In genomic region chr22:26563022-26563421, GRCh38 we compare ENCODE assay signal across 16 cellular contexts. TPM values are rescaled to one million over a fixed set of nuclear protein-coding genes. Genes with fewer than 3 reads are reported as not detected.
DNase-seq lines count a peak whose midpoint lies in the region; ATAC-seq, FAIRE-seq and TF ChIP-seq lines count a peak whose summit lies in the region.
"Had no signal": no experiment of that assay in that cellular context is flagged by ENCODE, and none has a peak within 500 bp of the region (broad histone marks: within the 10 kb centered on the region; RNA-seq: fewer than 3 reads in every experiment).

No MANE protein-coding gene starts in this region.

- no peak for FAIRE-seq in D721Med (lab: Jason Lieb, UNC)
- no peak for FAIRE-seq in HepG2 (lab: Jason Lieb, UNC)

- H3K4me3 Mint-ChIP-seq in GM23338: no peak overlapping the region
- no peak overlapping the region for H3K4me3 Mint-ChIP-seq in activated CD4-positive, alpha-beta memory T cell treated with anti-CD3 and anti-CD28 coated beads for 36 hours
- H3K4me3 Mint-ChIP-seq: nephron progenitor cell had no signal

- TF ChIP-seq EP300 in HepG2 (IDR thresholded peaks at IDR 0.05; ENCODE audit: low read depth in 2 of 2, low read length in 2 of 2): no peak
- no peak for TF ChIP-seq EP300 in HepG2 (CRISPR knock-in tag; IDR thresholded peaks at IDR 0.05; ENCODE audit: borderline replicate concordance)

- TF ChIP-seq CTCF in D721Med (IDR thresholded peaks at IDR 0.05; ENCODE audit: insufficient read depth, missing control alignments) (peak; percentile 21), GM23338 (conservative IDR thresholded peaks at IDR 0.05; ENCODE audit: low read depth in 2 of 2) (peak; percentile 28 to 62; a peak in 3 of 4 replicates), HepG2 (CRISPR knock-in tag; IDR thresholded peaks at IDR 0.05) (no peak)

- peaks cover 98% of the 10 kb centered on the region for H3K79me2 ChIP-seq in GM23338 (replicated peaks; ENCODE audit: insufficient read depth)
- no peaks in the 10 kb centered on the region for H3K79me2 ChIP-seq in HepG2 (ENCODE audit: insufficient read depth, low read length)

- intact Hi-C loops in activated CD4-positive, alpha-beta memory T cell treated with anti-CD3 and anti-CD28 coated beads for 36 hours (cut with micrococcal nuclease): no loop called here
- intact Hi-C loops in HepG2 (cut with micrococcal nuclease; ENCODE audit: unreplicated experiment): no loop called here

- H3K9ac ChIP-seq in HepG2 (ENCODE audit: insufficient read depth, low read depth, low read length): no peak overlapping the region

- peaks cover 10% of the 10 kb centered on the region for H3K36me3 Mint-ChIP-seq in GM23338 (ENCODE audit: low read depth)
- H3K36me3 Mint-ChIP-seq in activated CD4-positive, alpha-beta memory T cell treated with anti-CD3 and anti-CD28 coated beads for 36 hours: no peaks in the 10 kb centered on the region

- H3K36me3 ChIP-seq in GM23338 (ENCODE audit: insufficient read depth): no peaks in the 10 kb centered on the region
- H3K36me3 ChIP-seq in HepG2 (replicated peaks in 1 of 2; ENCODE audit: control insufficient read depth in 1 of 2, insufficient read depth in 2 of 2, low read length in 2 of 2): peaks cover 0 to 3% of the 10 kb centered on the region in 2 experiments; a peak in 1 of 5 replicates

- H3K4me1 ChIP-seq in GM23338 (ENCODE audit: insufficient read depth): peaks cover 76% of the 10 kb centered on the region
- no peaks in the 10 kb centered on the region for H3K4me1 ChIP-seq in HepG2 (ENCODE audit: insufficient read depth, low read length)

- in situ Hi-C loops in HepG2 (cut with HindIII; ENCODE audit: extremely low pct_ligation_motif_present, low pct_unique_long_range_greater_than_20kb): no loop called here

- H3K4me1 Mint-ChIP-seq in GM23338: peaks cover 78% of the 10 kb centered on the region
- peaks cover 5% of the 10 kb centered on the region for H3K4me1 Mint-ChIP-seq in activated CD4-positive, alpha-beta memory T cell treated with anti-CD3 and anti-CD28 coated beads for 36 hours (ENCODE audit: low read depth)

- H3K4me2 ChIP-seq in GM23338 (no peak overlapping the region), HepG2 (ENCODE audit: low read depth, low read length) (no peak overlapping the region)

- DNase-seq in D721Med (ENCODE audit: insufficient read length, low spot score) (no peak), GM23338 (ENCODE audit: low spot score) (peak; percentile 49), HepG2 (ENCODE audit: low spot score) (no peak), islet precursor cell (no peak)
- peak; percentile 29 for DNase-seq in activated CD4-positive, alpha-beta memory T cell treated with anti-CD3 and anti-CD28 coated beads for 36 hours
- DNase-seq: NCI-H1105, NCI-H2171 treated with DMSO at 0.1 percent for 48 hours, nephron progenitor cell, upper lobe of left lung had no signal

- WGBS in HepG2 (ENCODE audit: low lambda C conversion rate): 71% methylated on average over 4 of the region's 5 CpGs

- H3K27ac ChIP-seq in GM23338 (ENCODE audit: low read depth) (0 out of 2 replicates have a peak overlapping the region, but pooled peaks have one; percentile 75), HepG2 (ENCODE audit: extremely low read length, insufficient read depth, low read length) (no peak overlapping the region)
- H3K27ac ChIP-seq: coronary artery, SK-N-MC had no signal

- CTCF ChIA-PET in activated CD4-positive, alpha-beta memory T cell treated with anti-CD3 and anti-CD28 coated beads for 36 hours (lab: Charles Lee): no interaction called here
- CTCF ChIA-PET in HepG2 (lab: Yijun Ruan, JAX; ENCODE audit: low intra/inter-chr PET ratio, low total read pairs): no interaction called here

- no peaks in the 10 kb centered on the region for H3K9me3 ChIP-seq in HepG2 (ENCODE audit: low read length)
- H3K9me3 ChIP-seq: upper lobe of left lung had no signal

- H3K9me3 Mint-ChIP-seq in GM23338: no peaks in the 10 kb centered on the region
- H3K9me3 Mint-ChIP-seq in activated CD4-positive, alpha-beta memory T cell treated with anti-CD3 and anti-CD28 coated beads for 36 hours: no peaks in the 10 kb centered on the region
- H3K9me3 Mint-ChIP-seq: nephron progenitor cell had no signal

- TF ChIP-seq POLR2A in HepG2 (IDR thresholded peaks at IDR 0.05; ENCODE audit: insufficient read depth in 1 of 2, low read depth in 2 of 2, low read length in 2 of 2): no peak

- H3K27me3 ChIP-seq in GM23338 (ENCODE audit: insufficient read depth): no peaks in the 10 kb centered on the region
- H3K27me3 ChIP-seq in HepG2 (ENCODE audit: control insufficient read depth in 1 of 2, insufficient read depth in 2 of 2, low read length in 2 of 2): no peaks in the 10 kb centered on the region
- H3K27me3 ChIP-seq: upper lobe of left lung had no signal

- no TSS peak for BruUV-seq in HepG2 (replicated peaks; lab: Mats Ljungman, UMichigan)

- no peak for TF ChIP-seq RAD21 in HepG2 (CRISPR knock-in tag; IDR thresholded peaks at IDR 0.05)

- ATAC-seq in GM23338 (peak; percentile 7; the same call in 2 of the 3 replicates), HepG2 (no peak), HG03378 (IDR thresholded peaks at IDR 0.05; ENCODE audit: unreplicated experiment) (no peak), HG02981 (IDR thresholded peaks at IDR 0.05; ENCODE audit: unreplicated experiment) (no peak)

- peaks cover 19% of the 10 kb centered on the region; the same call in 1 of the 2 replicates for H3F3A ChIP-seq in GM23338 (replicated peaks; ENCODE audit: low read depth)

- H3K4me3 ChIP-seq in GM23338: no peak overlapping the region
- no peak overlapping the region for H3K4me3 ChIP-seq in HepG2 (replicated peaks in 1 of 3; ENCODE audit: insufficient read depth in 1 of 3, low read depth in 2 of 3, low read length in 3 of 3)
- H3K4me3 ChIP-seq: coronary artery, lung, SK-N-MC, upper lobe of left lung had no signal

- POLR2A ChIA-PET in activated CD4-positive, alpha-beta memory T cell treated with anti-CD3 and anti-CD28 coated beads for 36 hours (lab: Charles Lee): no interaction called here
- POLR2A ChIA-PET in HepG2 (lab: Yijun Ruan, JAX): no interaction called here

- peak overlapping the region; percentile 28; the same call in 1 of the 2 replicates for H3K27ac Mint-ChIP-seq in GM23338
- no peak overlapping the region for H3K27ac Mint-ChIP-seq in activated CD4-positive, alpha-beta memory T cell treated with anti-CD3 and anti-CD28 coated beads for 36 hours
- H3K27ac Mint-ChIP-seq: nephron progenitor cell had no signal

- H3K27me3 Mint-ChIP-seq in GM23338 (ENCODE audit: insufficient read depth, low read depth, poor library complexity): peaks cover 14% of the 10 kb centered on the region
- no peaks in the 10 kb centered on the region for H3K27me3 Mint-ChIP-seq in activated CD4-positive, alpha-beta memory T cell treated with anti-CD3 and anti-CD28 coated beads for 36 hours

- H2AFZ ChIP-seq in GM23338: no peak overlapping the region
- H2AFZ ChIP-seq in HepG2 (ENCODE audit: low read length): no peak overlapping the region

- peaks cover 6% of the 10 kb centered on the region for H4K20me1 ChIP-seq in GM23338 (replicated peaks; ENCODE audit: insufficient read depth)
- no peaks in the 10 kb centered on the region for H4K20me1 ChIP-seq in HepG2 (ENCODE audit: insufficient read depth, low read length)

- no peaks in the 10 kb centered on the region for H3K9me2 ChIP-seq in GM23338 (ENCODE audit: insufficient read depth)

RNA-seq across cellular contexts. Expression of gene TPST2, which starts 26.9 kb away (rescaled TPM):
- total RNA-seq in GM23338 (2014; rRNA removed; shearing (Covaris generic)): 106 and 127 TPM in 2 replicates
- polyA plus RNA-seq in GM23338 (2016; fragmentation: Nextera tagmentation; extraction: Ambion mirVana) (37.9 and 43.1 TPM in 2 replicates), HepG2 (2011; rRNA removed) (23.8 and 29.5 TPM in 2 replicates)
- 10 to 100 TPM; 27.9 to 31.2 TPM for total RNA-seq in activated CD4-positive, alpha-beta memory T cell treated with anti-CD3 and anti-CD28 coated beads for 36 hours
- total RNA-seq in HepG2 (2016; rRNA removed; fragmentation: Illumina TruSeq; extraction: Trizol): 9.2 and 15.2 TPM in 2 replicates
- 10.0 and 10.4 TPM in 2 replicates for total RNA-seq in HepG2 (2016; cell fraction: cytosol; rRNA removed; fragmentation: Illumina TruSeq; extraction: Trizol; ENCODE audit: low read depth)
- total RNA-seq in HepG2 (2016; cell fraction: insoluble cytoplasmic fraction; rRNA removed; fragmentation: Illumina TruSeq; extraction: Trizol): 7.8 and 13.5 TPM in 2 replicates
- 17.6 and 23.3 TPM in 2 replicates for total RNA-seq in HepG2 (2016; cell fraction: membrane; rRNA removed; fragmentation: Illumina TruSeq; extraction: Trizol)
- 10.0 and 10.8 TPM in 2 replicates for total RNA-seq in HepG2 (2016; cell fraction: nucleus; rRNA removed; fragmentation: Illumina TruSeq; extraction: Trizol)
- 27.5 and 32.7 TPM in 2 replicates for polyA plus RNA-seq in HepG2 (2011; cell fraction: cytosol; rRNA removed)
- 21.6 and 24.3 TPM in 2 replicates for polyA plus RNA-seq in HepG2 (2011; cell fraction: nucleus; rRNA removed)
- polyA plus RNA-seq in HepG2 (2012): 9.2 and 17.3 TPM in 2 replicates
- 13.1 and 15.0 TPM in 2 replicates for polyA plus RNA-seq in HepG2 (2016; cell fraction: cytosol; fragmentation: Illumina TruSeq; extraction: Trizol; ENCODE audit: low read depth)
- polyA plus RNA-seq in HepG2 (2016; cell fraction: insoluble cytoplasmic fraction; fragmentation: Illumina TruSeq; extraction: Trizol; ENCODE audit: low read depth): 10.0 and 11.2 TPM in 2 replicates
- 19.3 and 21.6 TPM in 2 replicates for polyA plus RNA-seq in HepG2 (2016; cell fraction: membrane; fragmentation: Illumina TruSeq; extraction: Trizol; ENCODE audit: low read depth)
- polyA plus RNA-seq in HepG2 (2016; cell fraction: nucleus; fragmentation: Illumina TruSeq; extraction: Trizol; ENCODE audit: insufficient read depth, low read depth): 16.7 and 18.4 TPM in 2 replicates
- polyA minus RNA-seq in HepG2 (2011; rRNA and poly(A)+ RNA removed; ENCODE audit: low replicate concordance): 13.6 and 45.9 TPM in 2 replicates
- 10.1 and 10.6 TPM in 2 replicates for polyA minus RNA-seq in HepG2 (2011; cell fraction: cytosol; rRNA and poly(A)+ RNA removed)
- 11.7 and 12.1 TPM in 2 replicates for polyA minus RNA-seq in HepG2 (2011; cell fraction: nucleus; rRNA and poly(A)+ RNA removed)

RNA-seq across cellular contexts. Expression of gene TFIP11, which starts 50.7 kb away (rescaled TPM):
- 25.6 and 26.2 TPM in 2 replicates for total RNA-seq in GM23338 (2014; rRNA removed; shearing (Covaris generic))
- 17.1 and 20.4 TPM in 2 replicates for polyA plus RNA-seq in GM23338 (2016; fragmentation: Nextera tagmentation; extraction: Ambion mirVana)
- total RNA-seq in activated CD4-positive, alpha-beta memory T cell treated with anti-CD3 and anti-CD28 coated beads for 36 hours: 10 to 100 TPM; 41.1 to 43.0 TPM
- 20.8 and 22.8 TPM in 2 replicates for total RNA-seq in HepG2 (2016; rRNA removed; fragmentation: Illumina TruSeq; extraction: Trizol)
- 2.5 and 2.8 TPM in 2 replicates for total RNA-seq in HepG2 (2016; cell fraction: cytosol; rRNA removed; fragmentation: Illumina TruSeq; extraction: Trizol; ENCODE audit: low read depth)
- 20.2 and 22.6 TPM in 2 replicates for total RNA-seq in HepG2 (2016; cell fraction: insoluble cytoplasmic fraction; rRNA removed; fragmentation: Illumina TruSeq; extraction: Trizol)
- 4.9 and 5.7 TPM in 2 replicates for total RNA-seq in HepG2 (2016; cell fraction: membrane; rRNA removed; fragmentation: Illumina TruSeq; extraction: Trizol)
- 17.0 and 24.6 TPM in 2 replicates for total RNA-seq in HepG2 (2016; cell fraction: nucleus; rRNA removed; fragmentation: Illumina TruSeq; extraction: Trizol)
- polyA plus RNA-seq in HepG2 (2011; rRNA removed): 15.4 and 18.4 TPM in 2 replicates
- polyA plus RNA-seq in HepG2 (2011; cell fraction: cytosol; rRNA removed): 11.9 and 14.9 TPM in 2 replicates
- 19.7 and 24.6 TPM in 2 replicates for polyA plus RNA-seq in HepG2 (2011; cell fraction: nucleus; rRNA removed)
- polyA plus RNA-seq in HepG2 (2012): 11.8 and 16.2 TPM in 2 replicates
- 0.94 and 1.1 TPM in 2 replicates for polyA plus RNA-seq in HepG2 (2016; cell fraction: cytosol; fragmentation: Illumina TruSeq; extraction: Trizol; ENCODE audit: low read depth)
- polyA plus RNA-seq in HepG2 (2016; cell fraction: insoluble cytoplasmic fraction; fragmentation: Illumina TruSeq; extraction: Trizol; ENCODE audit: low read depth): 16.1 and 16.3 TPM in 2 replicates
- polyA plus RNA-seq in HepG2 (2016; cell fraction: membrane; fragmentation: Illumina TruSeq; extraction: Trizol; ENCODE audit: low read depth): 1.7 and 2.2 TPM in 2 replicates
- 22.2 and 27.8 TPM in 2 replicates for polyA plus RNA-seq in HepG2 (2016; cell fraction: nucleus; fragmentation: Illumina TruSeq; extraction: Trizol; ENCODE audit: insufficient read depth, low read depth)
- 32.9 and 35.2 TPM in 2 replicates for polyA minus RNA-seq in HepG2 (2011; rRNA and poly(A)+ RNA removed; ENCODE audit: low replicate concordance)
- 11.9 and 15.1 TPM in 2 replicates for polyA minus RNA-seq in HepG2 (2011; cell fraction: cytosol; rRNA and poly(A)+ RNA removed)
- polyA minus RNA-seq in HepG2 (2011; cell fraction: nucleus; rRNA and poly(A)+ RNA removed): 30.3 and 31.2 TPM in 2 replicates

RNA-seq across cellular contexts. Expression of gene CRYBB1, which starts 54.8 kb away (rescaled TPM):
- total RNA-seq in GM23338 (2014; rRNA removed; shearing (Covaris generic)): 1.6 and 2.4 TPM in 2 replicates
- polyA plus RNA-seq in GM23338 (2016; fragmentation: Nextera tagmentation; extraction: Ambion mirVana): 3.0 and 3.7 TPM in 2 replicates
- total RNA-seq in activated CD4-positive, alpha-beta memory T cell treated with anti-CD3 and anti-CD28 coated beads for 36 hours: under 1 TPM in 1 of 2 experiments, not detected in 1; 0.48 TPM
- total RNA-seq in HepG2 (2016; rRNA removed; fragmentation: Illumina TruSeq; extraction: Trizol): not detected in 2 replicates
- total RNA-seq in HepG2 (2016; cell fraction: cytosol; rRNA removed; fragmentation: Illumina TruSeq; extraction: Trizol; ENCODE audit: low read depth): not detected in 2 replicates
- total RNA-seq in HepG2 (2016; cell fraction: insoluble cytoplasmic fraction; rRNA removed; fragmentation: Illumina TruSeq; extraction: Trizol): not detected in 2 replicates
- not detected in 2 replicates for total RNA-seq in HepG2 (2016; cell fraction: membrane; rRNA removed; fragmentation: Illumina TruSeq; extraction: Trizol)
- not detected in 2 replicates for total RNA-seq in HepG2 (2016; cell fraction: nucleus; rRNA removed; fragmentation: Illumina TruSeq; extraction: Trizol)
- polyA plus RNA-seq in HepG2 (2011; rRNA removed): not detected in 2 replicates
- polyA plus RNA-seq in HepG2 (2011; cell fraction: cytosol; rRNA removed): not detected in 2 replicates
- not detected in 2 replicates for polyA plus RNA-seq in HepG2 (2011; cell fraction: nucleus; rRNA removed)
- not detected in 2 replicates for polyA plus RNA-seq in HepG2 (2012)
- polyA plus RNA-seq in HepG2 (2016; cell fraction: cytosol; fragmentation: Illumina TruSeq; extraction: Trizol; ENCODE audit: low read depth): not detected in 2 replicates
- polyA plus RNA-seq in HepG2 (2016; cell fraction: insoluble cytoplasmic fraction; fragmentation: Illumina TruSeq; extraction: Trizol; ENCODE audit: low read depth): not detected in 2 replicates
- not detected in 2 replicates for polyA plus RNA-seq in HepG2 (2016; cell fraction: membrane; fragmentation: Illumina TruSeq; extraction: Trizol; ENCODE audit: low read depth)
- not detected in 2 replicates for polyA plus RNA-seq in HepG2 (2016; cell fraction: nucleus; fragmentation: Illumina TruSeq; extraction: Trizol; ENCODE audit: insufficient read depth, low read depth)
- not detected in 2 replicates for polyA minus RNA-seq in HepG2 (2011; rRNA and poly(A)+ RNA removed; ENCODE audit: low replicate concordance)
- polyA minus RNA-seq in HepG2 (2011; cell fraction: cytosol; rRNA and poly(A)+ RNA removed): not detected in 2 replicates
- not detected in 2 replicates for polyA minus RNA-seq in HepG2 (2011; cell fraction: nucleus; rRNA and poly(A)+ RNA removed)
- total RNA-seq: G401, renal cortical epithelial cell had no signal

RNA-seq across cellular contexts. Expression of gene CRYBA4, which starts 58.7 kb away (rescaled TPM):
- total RNA-seq in GM23338 (2014; rRNA removed; shearing (Covaris generic)): 1.7 TPM in 1 of 2 replicates, not detected in the other
- 1.2 and 1.5 TPM in 2 replicates for polyA plus RNA-seq in GM23338 (2016; fragmentation: Nextera tagmentation; extraction: Ambion mirVana)
- total RNA-seq in activated CD4-positive, alpha-beta memory T cell treated with anti-CD3 and anti-CD28 coated beads for 36 hours: under 1 TPM in 1 of 2 experiments, not detected in 1; 0.36 TPM
- total RNA-seq in HepG2 (2016; rRNA removed; fragmentation: Illumina TruSeq; extraction: Trizol): not detected in 2 replicates
- total RNA-seq in HepG2 (2016; cell fraction: cytosol; rRNA removed; fragmentation: Illumina TruSeq; extraction: Trizol; ENCODE audit: low read depth): not detected in 2 replicates
- total RNA-seq in HepG2 (2016; cell fraction: insoluble cytoplasmic fraction; rRNA removed; fragmentation: Illumina TruSeq; extraction: Trizol): not detected in 2 replicates
- total RNA-seq in HepG2 (2016; cell fraction: membrane; rRNA removed; fragmentation: Illumina TruSeq; extraction: Trizol): not detected in 2 replicates
- total RNA-seq in HepG2 (2016; cell fraction: nucleus; rRNA removed; fragmentation: Illumina TruSeq; extraction: Trizol): not detected in 2 replicates
- polyA plus RNA-seq in HepG2 (2011; rRNA removed): not detected in 2 replicates
- not detected in 2 replicates for polyA plus RNA-seq in HepG2 (2011; cell fraction: cytosol; rRNA removed)
- polyA plus RNA-seq in HepG2 (2011; cell fraction: nucleus; rRNA removed): not detected in 2 replicates
- not detected in 2 replicates for polyA plus RNA-seq in HepG2 (2012)
- polyA plus RNA-seq in HepG2 (2016; cell fraction: cytosol; fragmentation: Illumina TruSeq; extraction: Trizol; ENCODE audit: low read depth): not detected in 2 replicates
- polyA plus RNA-seq in HepG2 (2016; cell fraction: insoluble cytoplasmic fraction; fragmentation: Illumina TruSeq; extraction: Trizol; ENCODE audit: low read depth): not detected in 2 replicates
- not detected in 2 replicates for polyA plus RNA-seq in HepG2 (2016; cell fraction: membrane; fragmentation: Illumina TruSeq; extraction: Trizol; ENCODE audit: low read depth)
- not detected in 2 replicates for polyA plus RNA-seq in HepG2 (2016; cell fraction: nucleus; fragmentation: Illumina TruSeq; extraction: Trizol; ENCODE audit: insufficient read depth, low read depth)
- polyA minus RNA-seq in HepG2 (2011; rRNA and poly(A)+ RNA removed; ENCODE audit: low replicate concordance): not detected in 2 replicates
- polyA minus RNA-seq in HepG2 (2011; cell fraction: cytosol; rRNA and poly(A)+ RNA removed): not detected in 2 replicates
- polyA minus RNA-seq in HepG2 (2011; cell fraction: nucleus; rRNA and poly(A)+ RNA removed): not detected in 2 replicates
- total RNA-seq: G401, lung, renal cortical epithelial cell, upper lobe of left lung had no signal

Comparison
In these comparisons a context has a peak if more than half of its experiments do, and no peak if none do; other contexts are left out.
1. DNase-seq: peak in GM23338 (single experiment) and activated CD4-positive, alpha-beta memory T cell treated with anti-CD3 and anti-CD28 coated beads for 36 hours (single experiment); none in D721Med (single experiment), HepG2 (single experiment) and islet precursor cell (single experiment).